In genomic region chr11:12224537-12224893, GRCh38 we compare ENCODE assay signal across 8 cellular contexts.
A peak's percentile ranks its signal among the peaks of the same experiment; 100 is the strongest.
DNase-seq lines count a peak whose midpoint lies in the region; ATAC-seq, FAIRE-seq and TF ChIP-seq lines count a peak whose summit lies in the region.

No MANE protein-coding gene starts in this region.

- no peak overlapping the region for H3K4me3 ChIP-seq in A673 (ENCODE audit: low read depth, low read length, poor library complexity, severe bottlenecking)

- no peaks in the 10 kb centered on the region for H3K36me3 ChIP-seq in A673 (ENCODE audit: insufficient read depth, low read length, poor library complexity, severe bottlenecking)

- no peaks in the 10 kb centered on the region for H3K27me3 ChIP-seq in A673 (replicated peaks; ENCODE audit: insufficient read depth, low read depth, low read length, poor library complexity)

- H3K27ac ChIP-seq in angular gyrus (ENCODE audit: low read depth, low read length), result peak overlapping the region; percentile 0
- H3K27ac ChIP-seq in A673 (ENCODE audit: low read depth, low read length, poor library complexity, severe bottlenecking), result no peak overlapping the region

- no peaks in the 10 kb centered on the region for H3K27me3 Mint-ChIP-seq in T-helper 2 cell treated with Interferon-gamma antibody and Interleukin-4, amounts not matched to agents 5 μg/mL and 100 μg/mL, for 36 hours (ENCODE audit: low read depth)

- H3K4me1 Mint-ChIP-seq in T-helper 2 cell treated with Interferon-gamma antibody and Interleukin-4, amounts not matched to agents 5 μg/mL and 100 μg/mL, for 36 hours (ENCODE audit: low read depth), result peaks cover 42% of the 10 kb centered on the region

- peak overlapping the region; percentile 92 for H3K27ac Mint-ChIP-seq in T-helper 2 cell treated with Interferon-gamma antibody and Interleukin-4, amounts not matched to agents 5 μg/mL and 100 μg/mL, for 36 hours

- ATAC-seq in HG03354 (IDR thresholded peaks at IDR 0.05; ENCODE audit: poor library complexity, severe bottlenecking, unreplicated experiment), result peak; percentile 99

- no TSS peak for BruUV-seq in A673 (replicated peaks; lab: Mats Ljungman, UMichigan)

- POLR2A ChIA-PET in A673 (lab: Charles Lee; ENCODE audit: low non-redundant PET), result no interaction called here

- peak; percentile 66 for FAIRE-seq in GM19239 (lab: Jason Lieb, UNC)

- peak overlapping the region; percentile 68 for H3K4me3 Mint-ChIP-seq in T-helper 2 cell treated with Interferon-gamma antibody and Interleukin-4, amounts not matched to agents 5 μg/mL and 100 μg/mL, for 36 hours

- TF ChIP-seq CTCF in A673 (conservative IDR thresholded peaks at IDR 0.05; ENCODE audit: low read depth, low read length), result no peak

- no peaks in the 10 kb centered on the region for H3K9me3 ChIP-seq in A673 (ENCODE audit: low read depth, low read length, poor library complexity, severe bottlenecking)

- DNase-seq in GM19239 (ENCODE audit: insufficient read length, low spot score) (peak; percentile 69), kidney tubule cell (ENCODE audit: low spot score) (peak; percentile 25), A673 (ENCODE audit: low spot score) (no peak), NCI-H128 (lab: John Stamatoyannopoulos, UW; ENCODE audit: unreplicated experiment) (no peak)
- peak; percentile 92 for DNase-seq in T-helper 2 cell treated with Interferon-gamma antibody and Interleukin-4, amounts not matched to agents 5 μg/mL and 100 μg/mL, for 36 hours (ENCODE audit: low spot score)
- DNase-seq in stimulated activated CD8-positive, alpha-beta memory T cell treated with anti-CD3 and anti-CD28 coated beads, Interleukin-15, amount 100 ng/mL, for 4 hours (ENCODE audit: low read depth in 2 of 2), result peak; percentile 68 to 75

- peaks cover 66% of the 10 kb centered on the region for H3K36me3 Mint-ChIP-seq in T-helper 2 cell treated with Interferon-gamma antibody and Interleukin-4, amounts not matched to agents 5 μg/mL and 100 μg/mL, for 36 hours (ENCODE audit: low read depth)

- H3K9me3 Mint-ChIP-seq in T-helper 2 cell treated with Interferon-gamma antibody and Interleukin-4, amounts not matched to agents 5 μg/mL and 100 μg/mL, for 36 hours, result no peaks in the 10 kb centered on the region

- intact Hi-C loops in A673 (cut with micrococcal nuclease; ENCODE audit: unreplicated experiment), result no loop called here

- CTCF ChIA-PET in A673 (lab: Charles Lee), result no interaction called here

- H3K4me1 ChIP-seq in A673 (ENCODE audit: insufficient read depth, low read length, poor library complexity, severe bottlenecking), result no peaks in the 10 kb centered on the region

Comparison
In these comparisons a context has a peak if more than half of its experiments do, and no peak if none do; other contexts are left out.
1. DNase-seq: peak in GM19239 (single experiment), T-helper 2 cell treated with Interferon-gamma antibody and Interleukin-4, amounts not matched to agents 5 μg/mL and 100 μg/mL, for 36 hours (single experiment), kidney tubule cell (single experiment) and stimulated activated CD8-positive, alpha-beta memory T cell treated with anti-CD3 and anti-CD28 coated beads, Interleukin-15, amount 100 ng/mL, for 4 hours (2 of 2); none in A673 (single experiment) and NCI-H128 (single experiment).